In the genomic region with DNA sequence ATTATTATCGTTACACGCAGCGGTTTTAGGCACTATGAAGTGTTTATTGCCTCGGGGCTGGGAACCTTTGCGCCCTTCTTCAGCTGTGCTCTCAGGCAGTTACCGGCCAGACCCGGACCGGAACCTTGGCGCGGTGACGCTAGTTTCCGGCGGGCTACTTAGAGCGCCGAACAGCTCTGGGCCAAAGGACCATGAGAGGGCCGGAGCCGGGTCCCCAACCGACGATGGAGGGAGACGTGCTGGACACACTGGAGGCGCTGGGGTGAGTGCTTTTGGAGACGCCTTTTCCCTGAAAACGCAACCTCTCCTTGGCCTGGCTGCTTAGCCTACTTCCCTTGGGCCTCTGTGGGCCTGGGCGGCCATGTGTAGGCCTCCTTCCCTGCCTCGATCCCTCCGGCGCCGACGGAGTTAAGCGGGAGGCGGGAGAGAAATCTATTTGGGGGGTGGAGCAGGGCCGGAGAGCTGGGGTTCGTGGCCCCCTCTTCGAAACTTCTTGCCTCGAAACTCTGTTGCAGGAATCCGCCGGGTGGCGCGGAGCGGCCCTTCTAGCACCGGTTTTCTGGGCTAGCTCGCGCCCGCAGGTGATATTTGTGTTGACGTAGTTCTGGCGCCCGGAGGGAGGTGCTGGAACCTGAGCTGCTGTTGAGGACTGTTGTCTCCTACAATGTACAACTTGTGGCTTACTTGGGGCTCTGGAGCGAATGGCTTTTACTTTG, we compare ENCODE assay signal across 8 cellular contexts. TPM values are rescaled to one million over a fixed set of nuclear protein-coding genes. Genes with fewer than 3 reads are reported as not detected.
DNase-seq lines count a peak whose midpoint lies in the region; ATAC-seq and TF ChIP-seq lines count a peak whose summit lies in the region.

Gene FAM98B, plus strand, starts transcription at position 157 of the 716 bp plus-strand sequence. Its CDS starts 35 bp downstream, at position 192.

- peaks cover 24% of the 10 kb centered on the region for H3K4me1 ChIP-seq in DND-41 (ENCODE audit: insufficient read depth, low read length)
- peaks cover 3% of the 10 kb centered on the region for H3K4me1 ChIP-seq in fibroblast of lung (ENCODE audit: control insufficient read depth, extremely low read depth, insufficient read depth, low read length)
- peaks cover 13 to 22% of the 10 kb centered on the region in 2 donors for H3K4me1 ChIP-seq in naive thymus-derived CD4-positive, alpha-beta T cell (ENCODE audit: control insufficient read depth in 2 of 2, insufficient read depth in 2 of 2, low read length in 2 of 2)

- H2AFZ ChIP-seq in DND-41 (ENCODE audit: low read depth, low read length): peak within 1 kb of the TSS; percentile 97
- H2AFZ ChIP-seq in fibroblast of lung (ENCODE audit: low read length): peak within 1 kb of the TSS; percentile 99

- H3K4me2 ChIP-seq in DND-41 (ENCODE audit: insufficient read depth, low read length) (peak within 1 kb of the TSS; percentile 87), fibroblast of lung (ENCODE audit: extremely low read depth, insufficient read depth, low read length) (peak within 1 kb of the TSS; percentile 99)

- no peaks in the 10 kb centered on the region for H3K9me3 Mint-ChIP-seq in naive thymus-derived CD4-positive, alpha-beta T cell
- no peaks in the 10 kb centered on the region for H3K9me3 Mint-ChIP-seq in stimulated activated naive B cell treated with anti-CD40 and anti-IgM and Interleukin-4, amounts not matched to agents 10 μg/mL and 1 μg/mL and 100 μg/mL, for 72 hours

- peak within 1 kb of the TSS; percentile 93 for H3K27ac ChIP-seq in DND-41 (ENCODE audit: low read length)
- peak within 1 kb of the TSS; percentile 89 for H3K27ac ChIP-seq in fibroblast of lung (ENCODE audit: insufficient read depth, low read length)
- H3K27ac ChIP-seq in naive thymus-derived CD4-positive, alpha-beta T cell (ENCODE audit: low read depth, low read length): peak within 1 kb of the TSS; percentile 95

- intact Hi-C loops in naive thymus-derived CD4-positive, alpha-beta T cell (cut with micrococcal nuclease): loop anchor here in 1 of 2 donors (2.0 to 10.0 kb wide), 3 partner anchors 21 to 1879 kb away; partner anchors contain the start of genes CDIN1 and FSIP1

- peak within 1 kb of the TSS; percentile 92 to 99 (median 95) for H3K27ac Mint-ChIP-seq in naive thymus-derived CD4-positive, alpha-beta T cell
- peak within 1 kb of the TSS; percentile 98 for H3K27ac Mint-ChIP-seq in stimulated activated naive B cell treated with anti-CD40 and anti-IgM and Interleukin-4, amounts not matched to agents 10 μg/mL and 1 μg/mL and 100 μg/mL, for 72 hours

- H3K9ac ChIP-seq in DND-41 (ENCODE audit: low read depth, low read length) (peak within 1 kb of the TSS; percentile 85), fibroblast of lung (ENCODE audit: insufficient read depth, low read length) (peak within 1 kb of the TSS; percentile 94)

- H3K36me3 ChIP-seq in DND-41 (ENCODE audit: insufficient read depth, low read length) (peaks cover 8% of the 10 kb centered on the region), fibroblast of lung (ENCODE audit: control insufficient read depth, insufficient read depth, low read length) (no peaks in the 10 kb centered on the region)
- peaks cover 0 to 6% (median 0%) of the 10 kb centered on the region in 3 experiments for H3K36me3 ChIP-seq in naive thymus-derived CD4-positive, alpha-beta T cell (ENCODE audit: control insufficient read depth in 2 of 3, insufficient read depth in 3 of 3, low read length in 3 of 3)

- H3K27me3 ChIP-seq in DND-41 (ENCODE audit: insufficient read depth, low read length, poor library complexity) (no peaks in the 10 kb centered on the region), fibroblast of lung (ENCODE audit: control insufficient read depth, insufficient read depth, low read length) (no peaks in the 10 kb centered on the region)
- H3K27me3 ChIP-seq in naive thymus-derived CD4-positive, alpha-beta T cell (ENCODE audit: control insufficient read depth in 2 of 2, insufficient read depth in 2 of 2, low read length in 2 of 2): no peaks in the 10 kb centered on the region

- peak; percentile 86 for DNase-seq in DND-41
- DNase-seq in KG1 (lab: John Stamatoyannopoulos, UW): peak; percentile 94
- peak; percentile 83 for DNase-seq in RKO (ENCODE audit: low spot score)
- DNase-seq in activated T-helper 1 cell treated with anti-CD3 and anti-CD28 coated beads, Interleukin-2, amount 50 U/mL, for 16 hours (ENCODE audit: low read depth in 1 of 2, low spot score in 1 of 2): peak; percentile 79 to 84
- DNase-seq in fibroblast of lung (ENCODE audit: low read depth in 2 of 2): peak; percentile 88 to 92
- peak; percentile 73 to 94 (median 82) for DNase-seq in naive thymus-derived CD4-positive, alpha-beta T cell
- DNase-seq in stimulated activated naive B cell treated with anti-CD40 and anti-IgM and Interleukin-4, amounts not matched to agents 10 μg/mL and 1 μg/mL and 100 μg/mL, for 72 hours: peak; percentile 88

- ATAC-seq in DND-41 (ENCODE audit: insufficient read depth, low read depth) (peak; percentile 95), GM21723 (IDR thresholded peaks at IDR 0.05; ENCODE audit: unreplicated experiment) (peak; percentile 89)
- ATAC-seq in naive thymus-derived CD4-positive, alpha-beta T cell: peak; percentile 92
- ATAC-seq in stimulated activated naive B cell treated with anti-CD40 and anti-IgM and Interleukin-4, amounts not matched to agents 10 μg/mL and 1 μg/mL and 100 μg/mL, for 72 hours (replicated peaks): peak; percentile 97

- peaks cover 2 to 11% (median 4%) of the 10 kb centered on the region in 5 donors for H3K36me3 Mint-ChIP-seq in naive thymus-derived CD4-positive, alpha-beta T cell
- H3K36me3 Mint-ChIP-seq in stimulated activated naive B cell treated with anti-CD40 and anti-IgM and Interleukin-4, amounts not matched to agents 10 μg/mL and 1 μg/mL and 100 μg/mL, for 72 hours: peaks cover 4 to 11% of the 10 kb centered on the region in 2 donors

- peaks cover 26% of the 10 kb centered on the region for H4K20me1 ChIP-seq in DND-41 (ENCODE audit: insufficient read depth, low read length)
- H4K20me1 ChIP-seq in fibroblast of lung (ENCODE audit: control insufficient read depth, extremely low read depth, insufficient read depth, low read length): no peaks in the 10 kb centered on the region

- POLR2A ChIA-PET in naive thymus-derived CD4-positive, alpha-beta T cell (lab: Charles Lee): interaction anchor here (0.6 to 2.6 kb wide), 19 partner anchors 10 to 1328 kb away, joined by 3 to 23 read pairs (median 5); partner anchors contain the start of genes FSIP1 and RASGRP1

- peaks cover 24 to 46% (median 36%) of the 10 kb centered on the region in 7 donors for H3K4me1 Mint-ChIP-seq in naive thymus-derived CD4-positive, alpha-beta T cell
- H3K4me1 Mint-ChIP-seq in stimulated activated naive B cell treated with anti-CD40 and anti-IgM and Interleukin-4, amounts not matched to agents 10 μg/mL and 1 μg/mL and 100 μg/mL, for 72 hours: peaks cover 19 to 30% of the 10 kb centered on the region in 2 donors

- H3K9me3 ChIP-seq in DND-41 (ENCODE audit: insufficient read depth, low read length, severe bottlenecking) (no peaks in the 10 kb centered on the region), fibroblast of lung (ENCODE audit: control insufficient read depth, insufficient read depth, low read depth, low read length) (no peaks in the 10 kb centered on the region)
- no peaks in the 10 kb centered on the region for H3K9me3 ChIP-seq in naive thymus-derived CD4-positive, alpha-beta T cell (ENCODE audit: control insufficient read depth in 2 of 3, low read length in 3 of 3)

- TF ChIP-seq CTCF in DND-41 (IDR thresholded peaks at IDR 0.05; ENCODE audit: borderline replicate concordance, extremely low read depth, low read length, poor library complexity, severe bottlenecking): peak; percentile 19
- peak in 1 of 2 donors; percentile 0 for TF ChIP-seq CTCF in fibroblast of lung (conservative IDR thresholded peaks at IDR 0.05 in 1 of 2, IDR thresholded peaks at IDR 0.05 in 1 of 2; ENCODE audit: low read depth in 1 of 2, low read length in 2 of 2)

- peak within 1 kb of the TSS; percentile 86 to 99 (median 96) for H3K4me3 Mint-ChIP-seq in naive thymus-derived CD4-positive, alpha-beta T cell
- peak within 1 kb of the TSS; percentile 94 to 95 for H3K4me3 Mint-ChIP-seq in stimulated activated naive B cell treated with anti-CD40 and anti-IgM and Interleukin-4, amounts not matched to agents 10 μg/mL and 1 μg/mL and 100 μg/mL, for 72 hours

- peaks cover 0 to 20% (median 0%) of the 10 kb centered on the region in 5 donors for H3K27me3 Mint-ChIP-seq in naive thymus-derived CD4-positive, alpha-beta T cell
- H3K27me3 Mint-ChIP-seq in stimulated activated naive B cell treated with anti-CD40 and anti-IgM and Interleukin-4, amounts not matched to agents 10 μg/mL and 1 μg/mL and 100 μg/mL, for 72 hours: no peaks in the 10 kb centered on the region

- H3K4me3 ChIP-seq in DND-41 (ENCODE audit: low read depth in 1 of 2, low read length in 2 of 2) (peak within 1 kb of the TSS; percentile 62 to 96), fibroblast of lung (replicated peaks in 1 of 4; ENCODE audit: control extremely low read depth in 1 of 4, insufficient read depth in 1 of 4, low read depth in 3 of 4, low read length in 4 of 4) (peak within 1 kb of the TSS; percentile 91 to 98 (median 96))
- H3K4me3 ChIP-seq in naive thymus-derived CD4-positive, alpha-beta T cell (ENCODE audit: low read length): peak within 1 kb of the TSS; percentile 98

- CTCF ChIA-PET in naive thymus-derived CD4-positive, alpha-beta T cell (lab: Charles Lee): interaction anchor here (0.5 to 3.6 kb wide), 12 partner anchors 14 to 409 kb away, joined by 3 to 31 read pairs (median 5); no protein-coding TSS in a partner anchor

- peaks cover 52% of the 10 kb centered on the region for H3K79me2 ChIP-seq in DND-41 (ENCODE audit: insufficient read depth, low read length)
- H3K79me2 ChIP-seq in fibroblast of lung (ENCODE audit: control insufficient read depth, insufficient read depth, low read length): peaks cover 47% of the 10 kb centered on the region

RNA-seq across cellular contexts. Expression of gene FAM98B, which starts in this region (rescaled TPM):
- total RNA-seq in fibroblast of lung: 4.8 and 5.4 TPM in 2 replicates
- polyA plus RNA-seq in fibroblast of lung: 9.0 and 9.5 TPM in 2 replicates
- 21.9 and 27.0 TPM in 2 replicates for polyA plus RNA-seq in fibroblast of lung (2012)
- polyA minus RNA-seq in fibroblast of lung (ENCODE audit: low replicate concordance): 0.16 and 0.44 TPM in 2 replicates
- total RNA-seq in naive thymus-derived CD4-positive, alpha-beta T cell: 10 to 100 TPM; 16.2 to 39.5 (median 27.6) TPM
- 1 to 10 TPM; 2.4 to 6.7 TPM for polyA plus RNA-seq in naive thymus-derived CD4-positive, alpha-beta T cell

Comparison
In these comparisons a context has a peak if more than half of its experiments do, and no peak if none do; other contexts are left out.
1. Peak in every context shown above with its lines: DNase-seq, ATAC-seq, H3K4me3 ChIP-seq and H3K27ac ChIP-seq.